8 cellular contexts compared by ENCODE assay signal in genomic region chr16:25066747-25067631, GRCh38. TPM values are rescaled to one million over a fixed set of nuclear protein-coding genes. Genes with fewer than 3 reads are reported as not detected.
DNase-seq lines count a peak whose midpoint lies in the region; ATAC-seq and TF ChIP-seq lines count a peak whose summit lies in the region.

No MANE protein-coding gene starts in this region.

- peak overlapping the region; percentile 78 for H3K9ac ChIP-seq in Karpas-422 (ENCODE audit: low read length)

- no peaks in the 10 kb centered on the region for H3K9me2 ChIP-seq in Karpas-422 (replicated peaks; ENCODE audit: insufficient read depth, low read length)

- H3K4me1 Mint-ChIP-seq in activated naive CD4-positive, alpha-beta T cell treated with anti-CD3 and anti-CD28 coated beads, Interleukin-2, amount 10 ng/mL, durations not matched to agents 7 days and 5 days = peaks cover 52% of the 10 kb centered on the region

- CTCF ChIA-PET in activated naive CD4-positive, alpha-beta T cell treated with anti-CD3 and anti-CD28 coated beads, Interleukin-2, amount 10 ng/mL, durations not matched to agents 7 days and 5 days (lab: Charles Lee) = interaction anchor here (0.6 to 1.5 kb wide), 5 partner anchors 39 to 159 kb away, joined by 3 to 4 read pairs (median 3); no protein-coding TSS in a partner anchor

- no peak overlapping the region for H3K27ac ChIP-seq in Karpas-422 (ENCODE audit: low read length)
- H3K27ac ChIP-seq in neutrophil = peak overlapping the region; percentile 82

- H3K4me2 ChIP-seq in Karpas-422 (ENCODE audit: low read depth, low read length, poor library complexity, severe bottlenecking) = peak overlapping the region; percentile 72

- H3K4me1 ChIP-seq in Karpas-422 (ENCODE audit: low read length) (peaks cover 28% of the 10 kb centered on the region), neutrophil (ENCODE audit: control insufficient read depth in 1 of 2, insufficient read depth in 1 of 2, low read depth in 1 of 2, low read length in 1 of 2) (peaks cover 6 to 14% of the 10 kb centered on the region in 2 experiments)

- H3K27me3 ChIP-seq in Karpas-422 (ENCODE audit: low read length) (no peaks in the 10 kb centered on the region), neutrophil (no peaks in the 10 kb centered on the region)

- H3K9me3 ChIP-seq in Karpas-422 (ENCODE audit: low read length) (no peaks in the 10 kb centered on the region), neutrophil (no peaks in the 10 kb centered on the region)

- H3K36me3 ChIP-seq in Karpas-422 (ENCODE audit: insufficient read depth, low read length) (no peaks in the 10 kb centered on the region), neutrophil (no peaks in the 10 kb centered on the region)

- peak overlapping the region; percentile 84 for H3K4me3 Mint-ChIP-seq in activated naive CD4-positive, alpha-beta T cell treated with anti-CD3 and anti-CD28 coated beads, Interleukin-2, amount 10 ng/mL, durations not matched to agents 7 days and 5 days

- no peaks in the 10 kb centered on the region for H3K9me3 Mint-ChIP-seq in activated naive CD4-positive, alpha-beta T cell treated with anti-CD3 and anti-CD28 coated beads, Interleukin-2, amount 10 ng/mL, durations not matched to agents 7 days and 5 days

- H3K27ac Mint-ChIP-seq in activated naive CD4-positive, alpha-beta T cell treated with anti-CD3 and anti-CD28 coated beads, Interleukin-2, amount 10 ng/mL, durations not matched to agents 7 days and 5 days = peak overlapping the region; percentile 84

- peaks cover 5% of the 10 kb centered on the region for H3K36me3 Mint-ChIP-seq in activated naive CD4-positive, alpha-beta T cell treated with anti-CD3 and anti-CD28 coated beads, Interleukin-2, amount 10 ng/mL, durations not matched to agents 7 days and 5 days

- TF ChIP-seq CTCF in neutrophil (IDR thresholded peaks at IDR 0.05) = peak; percentile 30

- peak overlapping the region; percentile 40 for H2AFZ ChIP-seq in Karpas-422 (ENCODE audit: low read length)

- DNase-seq in DMS53 (lab: John Stamatoyannopoulos, UW) = peak; percentile 84
- DNase-seq in Karpas-422 = peak; percentile 93
- DNase-seq in SK-N-DZ (ENCODE audit: low spot score) = peak; percentile 71
- peak; percentile 89 for DNase-seq in activated naive CD4-positive, alpha-beta T cell treated with anti-CD3 and anti-CD28 coated beads, Interleukin-2, amount 10 ng/mL, durations not matched to agents 7 days and 5 days
- peak; percentile 93 for DNase-seq in germinal center (ENCODE audit: low spot score)
- peak; percentile 64 for DNase-seq in superior temporal gyrus (ENCODE audit: extremely low spot score)

- no peaks in the 10 kb centered on the region for H4K20me1 ChIP-seq in Karpas-422 (ENCODE audit: insufficient read depth, low read depth, low read length)

- no peaks in the 10 kb centered on the region for H3K79me2 ChIP-seq in Karpas-422 (ENCODE audit: low read length)

- ATAC-seq in GM21619 (IDR thresholded peaks at IDR 0.05; ENCODE audit: unreplicated experiment) = peak; percentile 89

- peak overlapping the region; percentile 71 for H3K4me3 ChIP-seq in Karpas-422 (ENCODE audit: low read length)
- H3K4me3 ChIP-seq in neutrophil (ENCODE audit: low read depth in 1 of 2, low read length in 1 of 2) = peak overlapping the region; percentile 78 to 80

- peaks cover 14% of the 10 kb centered on the region for H3K27me3 Mint-ChIP-seq in activated naive CD4-positive, alpha-beta T cell treated with anti-CD3 and anti-CD28 coated beads, Interleukin-2, amount 10 ng/mL, durations not matched to agents 7 days and 5 days

RNA-seq across cellular contexts. Expression of gene LCMT1, which starts 44.6 kb away (rescaled TPM):
- 29.1 and 31.5 TPM in 2 replicates for total RNA-seq in Karpas-422 (2014; rRNA removed; shearing (Covaris generic); ENCODE audit: low replicate concordance)
- polyA plus RNA-seq in SK-N-DZ (2014; cell fraction: cytosol; rRNA removed) = 52.6 and 53.8 TPM in 2 replicates
- polyA plus RNA-seq in SK-N-DZ (2014; cell fraction: nucleus; rRNA removed) = 41.6 and 45.1 TPM in 2 replicates

RNA-seq across cellular contexts. Expression of gene ARHGAP17, which starts 51.8 kb away (rescaled TPM):
- total RNA-seq in Karpas-422 (2014; rRNA removed; shearing (Covaris generic); ENCODE audit: low replicate concordance) = 34.2 and 35.2 TPM in 2 replicates
- polyA plus RNA-seq in SK-N-DZ (2014; cell fraction: cytosol; rRNA removed) = 21.4 and 32.6 TPM in 2 replicates
- polyA plus RNA-seq in SK-N-DZ (2014; cell fraction: nucleus; rRNA removed) = 31.4 and 47.1 TPM in 2 replicates
